ENCODE assay signal across 11 cellular contexts in genomic region chr2:118492335-118492734, GRCh38.
DNase-seq lines count a peak whose midpoint lies in the region; ATAC-seq, FAIRE-seq and TF ChIP-seq lines count a peak whose summit lies in the region.
"Had no signal": no experiment of that assay in that cellular context is flagged by ENCODE, and none has a peak within 500 bp of the region (broad histone marks: within the 10 kb centered on the region; RNA-seq: fewer than 3 reads in every experiment).

No MANE protein-coding gene starts in this region.

- FAIRE-seq in bronchial epithelial cell (lab: Jason Lieb, UNC) = no peak

- H3K27me3 ChIP-seq in bronchial epithelial cell (ENCODE audit: control insufficient read depth, insufficient read depth, low read length) = no peaks in the 10 kb centered on the region

- no peaks in the 10 kb centered on the region for H3K36me3 ChIP-seq in bronchial epithelial cell (ENCODE audit: control insufficient read depth, insufficient read depth, low read length)

- peaks cover 5% of the 10 kb centered on the region for H3K36me3 Mint-ChIP-seq in neural crest cell (ENCODE audit: low read depth)
- H3K36me3 Mint-ChIP-seq: activated naive CD4-positive, alpha-beta T cell treated with anti-CD3 and anti-CD28 coated beads, Interleukin-2, amount 50 U/mL, for 24 hours had no signal

- DNase-seq in EL (peak; percentile 2), NAMALWA (ENCODE audit: low spot score) (peak; percentile 48), bronchial epithelial cell (ENCODE audit: low read depth) (peak; percentile 29), neural crest cell (ENCODE audit: low read depth, low spot score) (no peak), NCI-H446 treated with DMSO at 0.1 percent for 48 hours (lab: John Stamatoyannopoulos, UW) (no peak)
- DNase-seq in activated CD8-positive, alpha-beta memory T cell treated with anti-CD3 and anti-CD28 coated beads for 24 hours = no peak
- DNase-seq in stimulated activated CD4-positive, alpha-beta T cell treated with anti-CD3 and anti-CD28 coated beads, Interleukin-2, amount 100 ng/mL, for 24 hours = no peak
- DNase-seq: foreskin melanocyte, GDM1 had no signal

- TF ChIP-seq CTCF in bronchial epithelial cell (IDR thresholded peaks at IDR 0.05; ENCODE audit: insufficient read depth, low read length, severe bottlenecking) = peak; percentile 14
- TF ChIP-seq CTCF in neural crest cell (conservative IDR thresholded peaks at IDR 0.05) = peak; percentile 63

- H3K4me3 Mint-ChIP-seq in neural crest cell = no peak overlapping the region
- H3K4me3 Mint-ChIP-seq: activated naive CD4-positive, alpha-beta T cell treated with anti-CD3 and anti-CD28 coated beads, Interleukin-2, amount 50 U/mL, for 24 hours had no signal

- H3K4me3 ChIP-seq in bronchial epithelial cell (ENCODE audit: low read depth, low read length) = no peak overlapping the region

- H3K4me1 Mint-ChIP-seq in neural crest cell = peaks cover 5% of the 10 kb centered on the region
- H3K4me1 Mint-ChIP-seq: activated naive CD4-positive, alpha-beta T cell treated with anti-CD3 and anti-CD28 coated beads, Interleukin-2, amount 50 U/mL, for 24 hours had no signal

- no peak overlapping the region for H3K27ac Mint-ChIP-seq in neural crest cell (ENCODE audit: unreplicated experiment)
- H3K27ac Mint-ChIP-seq: activated naive CD4-positive, alpha-beta T cell treated with anti-CD3 and anti-CD28 coated beads, Interleukin-2, amount 50 U/mL, for 24 hours had no signal

- no peak for ATAC-seq in HG02981 (IDR thresholded peaks at IDR 0.05; ENCODE audit: unreplicated experiment)

- H3K9me3 Mint-ChIP-seq in neural crest cell = peaks cover 9% of the 10 kb centered on the region

- peaks cover 15% of the 10 kb centered on the region for H3K27me3 Mint-ChIP-seq in neural crest cell (ENCODE audit: low read depth)

Comparison
In these comparisons a context has a peak if more than half of its experiments do, and no peak if none do; other contexts are left out.
1. DNase-seq: peak in EL (single experiment), NAMALWA (single experiment) and bronchial epithelial cell (single experiment); none in neural crest cell (single experiment), NCI-H446 treated with DMSO at 0.1 percent for 48 hours (single experiment), activated CD8-positive, alpha-beta memory T cell treated with anti-CD3 and anti-CD28 coated beads for 24 hours (single experiment) and stimulated activated CD4-positive, alpha-beta T cell treated with anti-CD3 and anti-CD28 coated beads, Interleukin-2, amount 100 ng/mL, for 24 hours (0 of 2).